In the genomic region with DNA sequence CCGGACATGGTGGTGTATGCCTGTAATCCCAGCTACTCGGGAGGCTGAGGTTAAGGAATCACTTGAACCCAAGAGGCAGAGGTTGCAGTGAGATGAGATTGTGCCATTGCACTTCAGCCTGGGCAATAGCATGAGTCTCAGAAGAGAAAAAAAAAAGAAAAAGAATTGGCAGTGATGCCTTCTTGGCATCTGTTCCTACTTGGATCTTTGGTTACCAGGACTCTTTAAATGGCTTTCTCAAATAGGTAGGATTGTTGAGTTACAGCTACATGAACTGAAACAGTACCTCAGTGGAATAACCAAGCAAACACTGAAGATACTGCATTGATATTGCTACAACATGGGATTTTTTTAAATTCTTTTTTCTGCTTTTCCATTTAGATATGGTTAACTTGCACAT, we compare ENCODE assay signal across 23 cellular contexts.
"Had no signal": no experiment of that assay in that cellular context is flagged by ENCODE, and none has a peak within 500 bp of the region (broad histone marks: within the 10 kb centered on the region; RNA-seq: fewer than 3 reads in every experiment).

No MANE protein-coding gene starts in this region.

- DNase-seq: cerebellar nuclear complex; dorsolateral prefrontal cortex; effector CD4-positive, alpha-beta T cell; head of caudate nucleus; kidney; left lung; natural killer cell; occipital lobe; ovary; posterior cingulate gyrus; retina; small intestine; stimulated activated CD4-positive, alpha-beta T cell treated with anti-CD3 and anti-CD28 coated beads, Interleukin-15, amount 100 ng/mL, for 24 hours; stimulated activated CD4-positive, alpha-beta T cell treated with anti-CD3 and anti-CD28 coated beads, Interleukin-2, amount 100 ng/mL, for 48 hours; stimulated activated naive B cell treated with anti-CD40 and anti-IgM and Interleukin-4, amounts not matched to agents 10 μg/mL and 1 μg/mL and 100 μg/mL, for 72 hours; stimulated activated naive CD8-positive, alpha-beta T cell treated with anti-CD3 and anti-CD28 coated beads, Interleukin-15, amount 100 ng/mL, for 72 hours; transverse colon had no signal

- H3K4me3 ChIP-seq: dorsolateral prefrontal cortex, hepatocyte, left lung, lung, ovary, suprapubic skin, transverse colon, vagina had no signal

- FAIRE-seq: colon, frontal cortex, kidney, small intestine had no signal

- H3K36me3 ChIP-seq: left lung, ovary, transverse colon, vagina had no signal

- H3K27ac ChIP-seq: dorsolateral prefrontal cortex, hepatocyte, left lung, ovary, suprapubic skin, transverse colon, vagina had no signal

- H3K4me2 ChIP-seq: hepatocyte had no signal

- ATAC-seq: left lung; natural killer cell; stimulated activated naive B cell treated with anti-CD40 and anti-IgM and Interleukin-4, amounts not matched to agents 10 μg/mL and 1 μg/mL and 100 μg/mL, for 72 hours; stimulated activated naive CD8-positive, alpha-beta T cell treated with anti-CD3 and anti-CD28 coated beads, Interleukin-15, amount 100 ng/mL, for 72 hours had no signal

- H3K9me3 ChIP-seq: left lung, ovary, suprapubic skin, transverse colon, vagina had no signal

- H2AFZ ChIP-seq: hepatocyte had no signal

- H3K27me3 ChIP-seq: dorsolateral prefrontal cortex, hepatocyte, left lung, ovary, suprapubic skin, transverse colon, vagina had no signal
